In the genomic region with DNA sequence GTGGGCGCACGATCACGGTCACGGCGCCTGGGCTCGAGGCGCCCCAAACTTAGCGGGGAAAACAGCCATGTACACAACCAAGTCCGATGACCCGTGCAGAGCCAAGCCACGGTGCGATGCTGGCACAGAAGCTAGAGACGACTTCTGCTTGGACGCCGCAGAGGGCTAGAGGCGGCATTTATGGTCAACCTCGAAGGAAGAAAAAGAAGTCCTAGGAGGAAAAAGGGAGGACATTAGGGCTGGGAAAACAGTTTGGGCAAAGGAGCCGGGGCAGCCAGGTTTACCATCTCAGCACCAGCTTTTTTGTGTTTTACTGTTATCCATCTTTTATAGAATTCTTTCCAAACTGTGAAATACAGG, we compare ENCODE assay signal across 8 cellular contexts. TPM values are rescaled to one million over a fixed set of nuclear protein-coding genes. Genes with fewer than 3 reads are reported as not detected.
DNase-seq lines count a peak whose midpoint lies in the region; ATAC-seq and TF ChIP-seq lines count a peak whose summit lies in the region.

No MANE protein-coding gene starts in this region.

- H4K20me1 ChIP-seq in DOHH2 (ENCODE audit: control insufficient read depth, insufficient read depth, low read depth, low read length) (0 out of 2 replicates have a peak, but pooled peaks cover 3% of the 10 kb centered on the region), PC-9 (ENCODE audit: insufficient read depth) (peaks cover 12% of the 10 kb centered on the region; the same call in 1 of the 2 replicates)

- CTCF ChIA-PET in PC-9 (lab: Charles Lee), result interaction anchor here (0.6 kb wide), 1 partner anchor 35 kb away, joined by 3 read pairs; no protein-coding TSS in a partner anchor

- no peaks in the 10 kb centered on the region for H3K36me3 Mint-ChIP-seq in progenitor cell of endocrine pancreas (ENCODE audit: insufficient read depth)

- peak overlapping the region; percentile 66 for H3K4me2 ChIP-seq in DOHH2 (ENCODE audit: low read length)
- H3K4me2 ChIP-seq in PC-9, result peak overlapping the region; percentile 57

- peaks cover 38% of the 10 kb centered on the region for H3K27me3 Mint-ChIP-seq in progenitor cell of endocrine pancreas

- peaks cover 42% of the 10 kb centered on the region for H3K27me3 ChIP-seq in DOHH2 (ENCODE audit: control insufficient read depth, low read length)
- H3K27me3 ChIP-seq in PC-9 (ENCODE audit: insufficient read depth, low read depth), result no peaks in the 10 kb centered on the region
- H3K27me3 ChIP-seq in esophagus muscularis mucosa, result no peaks in the 10 kb centered on the region

- peaks cover 9% of the 10 kb centered on the region for H3K4me1 Mint-ChIP-seq in progenitor cell of endocrine pancreas (ENCODE audit: low read depth)

- TF ChIP-seq CTCF in DOHH2 (IDR thresholded peaks at IDR 0.05; ENCODE audit: low read depth, low read length, poor library complexity, severe bottlenecking) (no peak), PC-9 (conservative IDR thresholded peaks at IDR 0.05) (no peak), esophagus muscularis mucosa (IDR thresholded peaks at IDR 0.05) (no peak), progenitor cell of endocrine pancreas (IDR thresholded peaks at IDR 0.05; ENCODE audit: unreplicated experiment) (no peak)

- POLR2A ChIA-PET in PC-9 (lab: Charles Lee; ENCODE audit: unreplicated experiment), result interaction anchor here (0.5 to 0.6 kb wide), 2 partner anchors 50 to 196 kb away, joined by 5 to 8 read pairs; no protein-coding TSS in a partner anchor

- no peak for ATAC-seq in HG03045 (IDR thresholded peaks at IDR 0.05; ENCODE audit: unreplicated experiment)

- H3K36me3 ChIP-seq in DOHH2 (ENCODE audit: control insufficient read depth, low read length), result no peaks in the 10 kb centered on the region
- no peaks in the 10 kb centered on the region for H3K36me3 ChIP-seq in PC-9 (ENCODE audit: low read depth)
- H3K36me3 ChIP-seq in esophagus muscularis mucosa, result no peaks in the 10 kb centered on the region

- H3K79me2 ChIP-seq in DOHH2 (ENCODE audit: control insufficient read depth, low read length) (peaks cover 19% of the 10 kb centered on the region), PC-9 (ENCODE audit: low read depth) (peaks cover 34% of the 10 kb centered on the region)

- H3K9me2 ChIP-seq in DOHH2 (replicated peaks; ENCODE audit: control insufficient read depth, low read length), result no peaks in the 10 kb centered on the region
- H3K9me2 ChIP-seq in PC-9 (ENCODE audit: insufficient read depth), result no peaks in the 10 kb centered on the region

- H3K9me3 ChIP-seq in DOHH2 (ENCODE audit: control insufficient read depth, insufficient read depth, low read length) (no peaks in the 10 kb centered on the region), PC-9 (ENCODE audit: insufficient read depth, low read depth) (no peaks in the 10 kb centered on the region), esophagus muscularis mucosa (no peaks in the 10 kb centered on the region)

- H3K9me3 Mint-ChIP-seq in progenitor cell of endocrine pancreas (ENCODE audit: low read depth), result peaks cover 4% of the 10 kb centered on the region

- no peak overlapping the region for H3K27ac Mint-ChIP-seq in progenitor cell of endocrine pancreas

- H3K27ac ChIP-seq in DOHH2 (ENCODE audit: low read depth, low read length), result no peak overlapping the region
- 0 out of 2 replicates have a peak overlapping the region, but pooled peaks have one; percentile 17 for H3K27ac ChIP-seq in PC-9
- peak overlapping the region; percentile 85 to 94 (median 91) for H3K27ac ChIP-seq in esophagus muscularis mucosa (replicated peaks in 1 of 4)

- peak overlapping the region; percentile 69 for H2AFZ ChIP-seq in PC-9

- no peak for TF ChIP-seq POLR2A in esophagus muscularis mucosa (IDR thresholded peaks at IDR 0.05; ENCODE audit: low read depth)
- TF ChIP-seq POLR2A in erythroblast (IDR thresholded peaks at IDR 0.05; ENCODE audit: low read length), result no peak

- DNase-seq in PC-9 (no peak), esophagus muscularis mucosa (ENCODE audit: extremely low spot score) (peak; percentile 92), progenitor cell of endocrine pancreas (ENCODE audit: low spot score, unreplicated experiment) (no peak), DMS153 treated with DMSO at 0.1 percent for 48 hours (lab: John Stamatoyannopoulos, UW; ENCODE audit: unreplicated experiment) (no peak), erythroblast (lab: John Stamatoyannopoulos, UW) (no peak)
- DNase-seq in activated CD4-positive, alpha-beta T cell treated with anti-CD3 and anti-CD28 coated beads for 4 hours, result no peak

- H3K4me3 Mint-ChIP-seq in progenitor cell of endocrine pancreas (ENCODE audit: low read depth), result peak overlapping the region; percentile 80

- BruUV-seq in PC-9 (replicated peaks; lab: Mats Ljungman, UMichigan), result no TSS peak

- intact Hi-C loops in PC-9 (cut with micrococcal nuclease; ENCODE audit: unreplicated experiment), result loop anchor here (2.0 kb wide), 1 partner anchor 19 kb away; no protein-coding TSS in a partner anchor
- intact Hi-C loops in esophagus muscularis mucosa (cut with DNase I), result no loop called here

- peak overlapping the region; percentile 71 for H3K4me3 ChIP-seq in DOHH2 (ENCODE audit: low read length)
- peak overlapping the region; percentile 33; the same call in 1 of the 2 replicates for H3K4me3 ChIP-seq in PC-9
- H3K4me3 ChIP-seq in esophagus muscularis mucosa, result peak overlapping the region; percentile 77 to 98 (median 94)

- TF ChIP-seq EP300 in esophagus muscularis mucosa (IDR thresholded peaks at IDR 0.05), result no peak

- peaks cover 16% of the 10 kb centered on the region for H3K4me1 ChIP-seq in DOHH2 (ENCODE audit: control insufficient read depth, low read length)
- peaks cover 33% of the 10 kb centered on the region for H3K4me1 ChIP-seq in PC-9 (replicated peaks; ENCODE audit: insufficient read depth)
- H3K4me1 ChIP-seq in esophagus muscularis mucosa, result peaks cover 11 to 22% (median 16%) of the 10 kb centered on the region in 4 donors

- 7% methylated on average over 17 of the region's 18 CpGs for WGBS in esophagus muscularis mucosa

- H3F3A ChIP-seq in DOHH2 (ENCODE audit: control insufficient read depth, insufficient read depth) (peaks cover 8% of the 10 kb centered on the region), PC-9 (ENCODE audit: insufficient read depth, low read depth) (peaks cover 29% of the 10 kb centered on the region)

RNA-seq across cellular contexts. Expression of gene DTNB, which starts 0.6 kb away (rescaled TPM):
- total RNA-seq in PC-9 (2021) (51.9 TPM in 2 replicates), esophagus muscularis mucosa (1 to 10 TPM; 3.0 to 7.5 (median 4.3) TPM), progenitor cell of endocrine pancreas (26.6 and 29.3 TPM in 2 replicates)

Comparison
In these comparisons a context has a peak if more than half of its experiments do, and no peak if none do; other contexts are left out.
1. H3K4me3 ChIP-seq: peak in every context shown above with its lines; median percentile 94 in esophagus muscularis mucosa; 71 in DOHH2; 33 in PC-9.